ENCODE assay signal across 8 cellular contexts in genomic region chr2:226215902-226216503, GRCh38.
DNase-seq lines count a peak whose midpoint lies in the region; TF ChIP-seq lines count a peak whose summit lies in the region.

No MANE protein-coding gene starts in this region.

- peaks cover 39% of the 10 kb centered on the region for H3K4me1 ChIP-seq in GM23248 (ENCODE audit: insufficient read depth)
- H3K4me1 ChIP-seq in KMS-11 (ENCODE audit: low read depth, poor library complexity, severe bottlenecking) = no peaks in the 10 kb centered on the region

- TF ChIP-seq CTCF in KMS-11 (conservative IDR thresholded peaks at IDR 0.05; ENCODE audit: low read depth, low read length) = peak; percentile 82

- in situ Hi-C loops in GM23248 (cut with MboI) = no loop called here

- H3K36me3 ChIP-seq in GM23248 (ENCODE audit: low read depth) (no peaks in the 10 kb centered on the region), KMS-11 (ENCODE audit: insufficient read depth) (no peaks in the 10 kb centered on the region)

- H3F3A ChIP-seq in GM23248 (ENCODE audit: insufficient read depth) = peaks cover 4% of the 10 kb centered on the region

- DNase-seq in GM04504 (ENCODE audit: low read depth) (peak; percentile 27), GM23248 (peak; percentile 61), SW480 (ENCODE audit: low spot score) (peak; percentile 9), amniotic epithelial cell (ENCODE audit: low read depth) (peak; percentile 68), iPS-NIHi7 (ENCODE audit: extremely low spot score) (peak; percentile 76), NCI-H1417 treated with DMSO at 0.1 percent for 48 hours (lab: John Stamatoyannopoulos, UW) (no peak)
- DNase-seq in stimulated activated CD4-positive, alpha-beta T cell treated with anti-CD3 and anti-CD28 coated beads, Interleukin-4, amount 100 ng/mL, for 1 hour = peak; percentile 38

- H3K9me3 ChIP-seq in GM23248 (ENCODE audit: low read depth) = no peaks in the 10 kb centered on the region

- no peaks in the 10 kb centered on the region for H3K9me2 ChIP-seq in GM23248 (ENCODE audit: insufficient read depth)

- no peak overlapping the region for H3K4me3 ChIP-seq in GM23248
- H3K4me3 ChIP-seq in KMS-11 (IDR thresholded peaks at IDR 0.05; ENCODE audit: insufficient read depth, low read depth, low read length) = no peak overlapping the region

- no peak overlapping the region for H3K4me2 ChIP-seq in GM23248 (ENCODE audit: unreplicated experiment)
- H3K4me2 ChIP-seq in KMS-11 = no peak overlapping the region

- H3K27me3 ChIP-seq in GM23248 (replicated peaks; ENCODE audit: insufficient read depth) (no peaks in the 10 kb centered on the region), KMS-11 (ENCODE audit: insufficient read depth, low read depth) (no peaks in the 10 kb centered on the region)

- H3K79me2 ChIP-seq in GM23248 (ENCODE audit: insufficient read depth) (no peaks in the 10 kb centered on the region), KMS-11 (ENCODE audit: insufficient read depth, low read depth) (no peaks in the 10 kb centered on the region)

- WGBS in GM23248 (ENCODE audit: low coverage in 1 of 2, low lambda C conversion rate in 2 of 2, missing lambda C conversion rate in 2 of 2), 2 experiments = 72 to 73% methylated on average over 11 of the region's 11 CpGs

- H2AFZ ChIP-seq in GM23248 (no peak overlapping the region), KMS-11 (ENCODE audit: low read depth) (no peak overlapping the region)

- H4K20me1 ChIP-seq in GM23248 (ENCODE audit: insufficient read depth) (no peaks in the 10 kb centered on the region), KMS-11 (ENCODE audit: insufficient read depth) (no peaks in the 10 kb centered on the region)

- H3K9ac ChIP-seq in GM23248 = no peak overlapping the region
- H3K9ac ChIP-seq in KMS-11 = no peak overlapping the region

- H3K27ac ChIP-seq in GM23248 = no peak overlapping the region
- no peak overlapping the region for H3K27ac ChIP-seq in KMS-11
